Comparison of ENCODE assay signal across 27 cellular contexts in the genomic region with DNA sequence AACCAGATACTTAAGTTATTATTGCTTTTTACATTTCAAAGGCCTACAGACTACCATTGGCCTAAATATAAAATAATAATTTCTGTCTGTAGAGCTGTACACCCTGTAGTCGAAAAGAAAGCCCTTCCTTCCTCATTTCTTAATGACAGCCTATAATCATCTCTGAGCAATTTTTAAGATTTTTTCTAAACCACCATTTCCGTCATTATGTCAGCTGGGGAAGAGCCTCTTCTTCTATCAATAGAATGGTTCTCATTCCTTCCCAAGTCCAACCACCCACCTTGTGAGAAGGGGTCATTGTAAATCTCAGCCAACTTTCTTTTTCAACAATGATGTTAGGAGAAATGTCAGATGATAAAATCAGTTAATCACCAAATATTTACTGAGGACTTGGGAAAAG.
DNase-seq lines count a peak whose midpoint lies in the region; ATAC-seq and TF ChIP-seq lines count a peak whose summit lies in the region.
"Had no signal": no experiment of that assay in that cellular context is flagged by ENCODE, and none has a peak within 500 bp of the region (broad histone marks: within the 10 kb centered on the region; RNA-seq: fewer than 3 reads in every experiment).

No MANE protein-coding gene starts in this region.

- H3K27ac ChIP-seq in left ventricle myocardium inferior (replicated peaks) (peak overlapping the region; percentile 53), right atrium auricular region (peak overlapping the region in 1 of 2 donors; percentile 40), OCI-LY1 (ENCODE audit: low read depth, low read length, poor library complexity, severe bottlenecking) (peak overlapping the region; percentile 76)
- H3K27ac ChIP-seq: lower lobe of right lung, neutrophil, SJSA1, thyroid gland had no signal

- H3K4me2 ChIP-seq in OCI-LY1 (ENCODE audit: low read length), result peak overlapping the region; percentile 1; the same call in 1 of the 2 replicates
- H3K4me2 ChIP-seq: smooth muscle cell had no signal

- TF ChIP-seq CTCF in left ventricle myocardium inferior (IDR thresholded peaks at IDR 0.05; ENCODE audit: borderline replicate concordance) (no peak), right atrium auricular region (IDR thresholded peaks at IDR 0.05) (no peak), OCI-LY1 (IDR thresholded peaks at IDR 0.05; ENCODE audit: low read length) (no peak)

- H3K9me3 ChIP-seq in left ventricle myocardium inferior (replicated peaks) (no peaks in the 10 kb centered on the region), right atrium auricular region (no peaks in the 10 kb centered on the region), OCI-LY1 (ENCODE audit: low read length) (no peaks in the 10 kb centered on the region)
- H3K9me3 ChIP-seq: lower lobe of right lung, neutrophil, SJSA1, thyroid gland had no signal

- H3K79me2 ChIP-seq in OCI-LY1 (ENCODE audit: insufficient read depth, low read length), result peaks cover 62% of the 10 kb centered on the region

- H3K4me3 ChIP-seq in left ventricle myocardium inferior, result no peak overlapping the region
- no peak overlapping the region for H3K4me3 ChIP-seq in right atrium auricular region
- no peak overlapping the region for H3K4me3 ChIP-seq in OCI-LY1 (ENCODE audit: low read depth, low read length, poor library complexity, severe bottlenecking)
- H3K4me3 ChIP-seq: lower lobe of right lung, SJSA1, smooth muscle cell, thyroid gland had no signal

- intact Hi-C loops in left ventricle myocardium inferior (cut with micrococcal nuclease), result no loop called here

- H3K27me3 ChIP-seq in left ventricle myocardium inferior (ENCODE audit: low read depth) (no peaks in the 10 kb centered on the region), right atrium auricular region (no peaks in the 10 kb centered on the region), OCI-LY1 (ENCODE audit: insufficient read depth, low read length) (no peaks in the 10 kb centered on the region)
- H3K27me3 ChIP-seq: neutrophil, SJSA1, thyroid gland had no signal

- DNase-seq in left ventricle myocardium inferior (no peak), right atrium auricular region (ENCODE audit: low spot score) (no peak), germinal center (ENCODE audit: low spot score) (peak; percentile 40), NCI-H2196 (lab: John Stamatoyannopoulos, UW; ENCODE audit: unreplicated experiment) (no peak), NCI-H2029 (lab: John Stamatoyannopoulos, UW) (no peak), NCI-H1092 (lab: John Stamatoyannopoulos, UW) (no peak)
- DNase-seq: 8988T; activated CD4-positive, alpha-beta memory T cell treated with anti-CD3 and anti-CD28 coated beads, Interleukin-2, amount 10 ng/mL, durations not matched to agents 7 days and 5 days; activated CD4-positive, CD25-positive, alpha-beta regulatory T cell; activated effector memory CD4-positive, alpha-beta T cell treated with Interleukin-2 at 50 U/mL for 16 hours; activated naive CD8-positive, alpha-beta T cell treated with anti-CD3 and anti-CD28 coated beads, Interleukin-2, amount 10 ng/mL, durations not matched to agents 7 days and 5 days; COR-L47; DND-41; effector CD8-positive, alpha-beta T cell; GOT3; lower lobe of right lung; NCI-H1694 treated with DMSO at 0.1 percent for 48 hours; NCI-H82; stimulated activated CD4-positive, alpha-beta T cell treated with anti-CD3 and anti-CD28 coated beads, Interleukin-4, amount 100 ng/mL, for 1 hour; stimulated activated naive CD8-positive, alpha-beta T cell treated with anti-CD3 and anti-CD28 coated beads, Interleukin-15, Interleukin-2, amounts not matched to agents 100 U/mL and 50 U/mL, for 24 hours; thyroid gland had no signal

- no peak overlapping the region for H3K9ac ChIP-seq in OCI-LY1 (ENCODE audit: low read length)

- no peak overlapping the region for H2AFZ ChIP-seq in OCI-LY1 (ENCODE audit: low read length)

- no peak for ATAC-seq in HG03439 (IDR thresholded peaks at IDR 0.05; ENCODE audit: unreplicated experiment)
- ATAC-seq: esophagus mucosa; lower lobe of right lung; stimulated activated naive CD8-positive, alpha-beta T cell treated with anti-CD3 and anti-CD28 coated beads, Interleukin-15, Interleukin-2, amounts not matched to agents 100 U/mL and 50 U/mL, for 24 hours had no signal

- H3K36me3 ChIP-seq in left ventricle myocardium inferior (no peaks in the 10 kb centered on the region), right atrium auricular region (no peaks in the 10 kb centered on the region), OCI-LY1 (ENCODE audit: insufficient read depth, low read length) (peaks cover 32% of the 10 kb centered on the region; the same call in 1 of the 2 replicates)
- H3K36me3 ChIP-seq: lower lobe of right lung, neutrophil, SJSA1, thyroid gland had no signal

- H4K20me1 ChIP-seq in OCI-LY1 (ENCODE audit: insufficient read depth, low read length), result no peaks in the 10 kb centered on the region

- peaks cover 11% of the 10 kb centered on the region for H3F3A ChIP-seq in OCI-LY1 (ENCODE audit: insufficient read depth, low read length)

- no peaks in the 10 kb centered on the region for H3K9me2 ChIP-seq in OCI-LY1 (ENCODE audit: low read depth, low read length)

- H3K4me1 ChIP-seq in left ventricle myocardium inferior (peaks cover 92% of the 10 kb centered on the region), right atrium auricular region (peaks cover 0 to 37% of the 10 kb centered on the region in 2 donors), OCI-LY1 (ENCODE audit: insufficient read depth, low read length, severe bottlenecking) (peaks cover 87% of the 10 kb centered on the region)
- H3K4me1 ChIP-seq: SJSA1 had no signal
